1 cellular context compared by ENCODE assay signal in the genomic region with DNA sequence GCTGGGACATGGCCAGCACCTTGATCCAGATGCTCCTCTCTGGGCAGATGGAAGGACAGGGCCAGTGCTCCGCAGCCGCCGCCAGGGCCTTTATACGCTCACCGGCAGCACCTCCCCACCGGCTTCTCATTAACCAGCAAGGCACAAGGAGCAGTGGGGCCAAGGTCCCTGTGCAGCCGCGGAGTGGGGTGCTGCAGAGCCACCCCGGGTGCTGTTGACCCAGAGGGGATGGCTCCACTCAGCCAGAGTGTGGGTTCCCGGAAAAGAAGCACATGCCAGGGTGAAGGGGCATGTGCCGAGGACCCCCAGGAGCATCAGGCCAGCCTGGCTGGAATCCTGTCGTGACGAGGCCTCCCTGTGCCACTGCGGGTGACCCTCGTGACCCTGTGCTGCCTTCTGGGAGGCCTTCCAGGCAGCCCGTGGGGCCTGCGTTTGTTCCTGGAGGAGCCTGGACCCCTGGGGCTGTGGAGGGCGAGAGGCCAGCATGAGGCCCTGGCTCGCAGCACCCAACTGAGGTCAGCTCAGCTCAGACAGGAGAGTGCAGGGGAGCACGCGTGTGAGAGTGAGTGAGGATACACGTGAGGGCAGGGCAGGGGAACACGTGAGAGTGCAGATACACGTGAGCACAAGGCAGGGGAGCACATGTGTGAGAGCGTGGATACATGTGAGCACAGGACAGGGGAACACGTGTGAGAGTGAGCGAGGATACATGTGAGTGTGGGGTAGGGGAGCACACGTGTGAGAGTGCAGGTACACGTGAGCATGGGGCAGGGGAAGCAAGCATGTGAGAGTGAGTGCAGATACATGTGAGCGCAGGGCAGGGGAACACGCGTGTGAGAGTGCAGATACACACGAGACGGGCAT.
TF ChIP-seq lines count a peak whose summit lies in the region.

A gene with protein sequence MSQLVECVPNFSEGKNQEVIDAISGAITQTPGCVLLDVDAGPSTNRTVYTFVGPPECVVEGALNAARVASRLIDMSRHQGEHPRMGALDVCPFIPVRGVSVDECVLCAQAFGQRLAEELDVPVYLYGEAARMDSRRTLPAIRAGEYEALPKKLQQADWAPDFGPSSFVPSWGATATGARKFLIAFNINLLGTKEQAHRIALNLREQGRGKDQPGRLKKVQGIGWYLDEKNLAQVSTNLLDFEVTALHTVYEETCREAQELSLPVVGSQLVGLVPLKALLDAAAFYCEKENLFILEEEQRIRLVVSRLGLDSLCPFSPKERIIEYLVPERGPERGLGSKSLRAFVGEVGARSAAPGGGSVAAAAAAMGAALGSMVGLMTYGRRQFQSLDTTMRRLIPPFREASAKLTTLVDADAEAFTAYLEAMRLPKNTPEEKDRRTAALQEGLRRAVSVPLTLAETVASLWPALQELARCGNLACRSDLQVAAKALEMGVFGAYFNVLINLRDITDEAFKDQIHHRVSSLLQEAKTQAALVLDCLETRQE (minus strand): TSS at position 66 of the 864 bp plus-strand sequence. CDS start 56 bp downstream, at position 10.

TF ChIP-seq in HepG2, 621 proteins besides CTCF, POLR2A, EP300 and RAD21 (continued from another document and continues in another):
- TF ChIP-seq ZNF704 (CRISPR knock-in tag; IDR thresholded peaks at IDR 0.05; ENCODE audit: borderline replicate concordance): peak; percentile 71
- TF ChIP-seq KDM4B (CRISPR knock-in tag; IDR thresholded peaks at IDR 0.05): no peak
- no peak for TF ChIP-seq TARDBP (CRISPR knock-in tag; IDR thresholded peaks at IDR 0.05)
- TF ChIP-seq HOXA3 (CRISPR knock-in tag; IDR thresholded peaks at IDR 0.05): peak; percentile 71
- TF ChIP-seq HMG20A (CRISPR knock-in tag; IDR thresholded peaks at IDR 0.05; ENCODE audit: borderline replicate concordance): no peak
- TF ChIP-seq RFX1 (IDR thresholded peaks at IDR 0.05): no peak
- TF ChIP-seq KAT2B (IDR thresholded peaks at IDR 0.05; ENCODE audit: borderline replicate concordance, low read depth, low read length): no peak
- no peak for TF ChIP-seq ZNF460 (CRISPR knock-in tag; IDR thresholded peaks at IDR 0.05; ENCODE audit: borderline replicate concordance)
- TF ChIP-seq ZNF598 (CRISPR knock-in tag; IDR thresholded peaks at IDR 0.05; ENCODE audit: borderline replicate concordance): no peak; the same call in 1 of the 2 replicates
- TF ChIP-seq WIZ (CRISPR knock-in tag; IDR thresholded peaks at IDR 0.05): 0 out of 2 replicates have a peak, but pooled peaks have one; percentile 28
- TF ChIP-seq BRF2 (CRISPR knock-in tag; IDR thresholded peaks at IDR 0.05): 0 out of 2 replicates have a peak, but pooled peaks have one; percentile 31
- TF ChIP-seq, protein P1, sequence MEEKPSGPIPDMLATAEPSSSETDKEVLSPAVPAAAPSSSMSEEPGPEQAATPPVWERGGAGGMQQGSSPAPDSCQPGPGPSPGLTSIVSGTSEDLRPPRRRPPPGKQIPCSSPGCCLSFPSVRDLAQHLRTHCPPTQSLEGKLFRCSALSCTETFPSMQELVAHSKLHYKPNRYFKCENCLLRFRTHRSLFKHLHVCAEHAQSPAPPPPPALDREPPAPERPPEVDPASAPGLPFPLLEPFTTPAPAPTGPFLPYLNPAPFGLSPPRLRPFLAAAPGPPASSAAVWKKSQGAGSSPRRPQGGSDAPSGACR (CRISPR knock-in tag; IDR thresholded peaks at IDR 0.05): peak; percentile 61; the same call in 1 of the 2 replicates
- TF ChIP-seq CSRNP1 (CRISPR knock-in tag; IDR thresholded peaks at IDR 0.05): peak; percentile 60; the same call in 1 of the 2 replicates
- TF ChIP-seq GPN1 (CRISPR knock-in tag; IDR thresholded peaks at IDR 0.05; ENCODE audit: borderline replicate concordance): no peak
- no peak for TF ChIP-seq NCOA5 (CRISPR knock-in tag; IDR thresholded peaks at IDR 0.05)
- TF ChIP-seq ZNF576 (CRISPR knock-in tag; IDR thresholded peaks at IDR 0.05): no peak
- no peak; the same call in 1 of the 2 replicates for TF ChIP-seq HDAC2 (CRISPR knock-in tag; IDR thresholded peaks at IDR 0.05)
- TF ChIP-seq HNRNPK (IDR thresholded peaks at IDR 0.05; ENCODE audit: low read depth, low read length, poor library complexity, severe bottlenecking): no peak
- no peak for TF ChIP-seq ZNF124 (CRISPR knock-in tag; IDR thresholded peaks at IDR 0.05)
- no peak for TF ChIP-seq MLXIP (CRISPR knock-in tag; IDR thresholded peaks at IDR 0.05; ENCODE audit: borderline replicate concordance)
- TF ChIP-seq ZNF703 (CRISPR knock-in tag; IDR thresholded peaks at IDR 0.05; ENCODE audit: borderline replicate concordance): 0 out of 2 replicates have a peak, but pooled peaks have one; percentile 26
- TF ChIP-seq FOXA1 (IDR thresholded peaks at IDR 0.05): no peak
- peak; percentile 62 for TF ChIP-seq FOXA1 (CRISPR knock-in tag; IDR thresholded peaks at IDR 0.05)
- TF ChIP-seq ZNF225 (CRISPR knock-in tag; IDR thresholded peaks at IDR 0.05): no peak
- TF ChIP-seq TCF12 (IDR thresholded peaks at IDR 0.05): no peak
- no peak for TF ChIP-seq TCF12 (CRISPR knock-in tag; IDR thresholded peaks at IDR 0.05)
- TF ChIP-seq ZNF121 (CRISPR knock-in tag; IDR thresholded peaks at IDR 0.05): peak; percentile 9; the same call in 1 of the 2 replicates
- TF ChIP-seq ZNF451 (CRISPR knock-in tag; IDR thresholded peaks at IDR 0.05): peak; percentile 63; the same call in 1 of the 2 replicates
- TF ChIP-seq ZNF44 (CRISPR knock-in tag; IDR thresholded peaks at IDR 0.05): no peak; the same call in 1 of the 2 replicates
- TF ChIP-seq, protein P2, sequence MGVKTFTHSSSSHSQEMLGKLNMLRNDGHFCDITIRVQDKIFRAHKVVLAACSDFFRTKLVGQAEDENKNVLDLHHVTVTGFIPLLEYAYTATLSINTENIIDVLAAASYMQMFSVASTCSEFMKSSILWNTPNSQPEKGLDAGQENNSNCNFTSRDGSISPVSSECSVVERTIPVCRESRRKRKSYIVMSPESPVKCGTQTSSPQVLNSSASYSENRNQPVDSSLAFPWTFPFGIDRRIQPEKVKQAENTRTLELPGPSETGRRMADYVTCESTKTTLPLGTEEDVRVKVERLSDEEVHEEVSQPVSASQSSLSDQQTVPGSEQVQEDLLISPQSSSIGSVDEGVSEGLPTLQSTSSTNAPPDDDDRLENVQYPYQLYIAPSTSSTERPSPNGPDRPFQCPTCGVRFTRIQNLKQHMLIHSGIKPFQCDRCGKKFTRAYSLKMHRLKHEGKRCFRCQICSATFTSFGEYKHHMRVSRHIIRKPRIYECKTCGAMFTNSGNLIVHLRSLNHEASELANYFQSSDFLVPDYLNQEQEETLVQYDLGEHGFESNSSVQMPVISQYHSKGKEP (CRISPR knock-in tag; IDR thresholded peaks at IDR 0.05): no peak
- TF ChIP-seq ZMAT3 (CRISPR knock-in tag; conservative IDR thresholded peaks at IDR 0.05): no peak
- TF ChIP-seq, protein P3, sequence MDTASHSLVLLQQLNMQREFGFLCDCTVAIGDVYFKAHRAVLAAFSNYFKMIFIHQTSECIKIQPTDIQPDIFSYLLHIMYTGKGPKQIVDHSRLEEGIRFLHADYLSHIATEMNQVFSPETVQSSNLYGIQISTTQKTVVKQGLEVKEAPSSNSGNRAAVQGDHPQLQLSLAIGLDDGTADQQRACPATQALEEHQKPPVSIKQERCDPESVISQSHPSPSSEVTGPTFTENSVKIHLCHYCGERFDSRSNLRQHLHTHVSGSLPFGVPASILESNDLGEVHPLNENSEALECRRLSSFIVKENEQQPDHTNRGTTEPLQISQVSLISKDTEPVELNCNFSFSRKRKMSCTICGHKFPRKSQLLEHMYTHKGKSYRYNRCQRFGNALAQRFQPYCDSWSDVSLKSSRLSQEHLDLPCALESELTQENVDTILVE (CRISPR knock-in tag; IDR thresholded peaks at IDR 0.05): 0 out of 2 replicates have a peak, but pooled peaks have one; percentile 43
- TF ChIP-seq, protein P4, sequence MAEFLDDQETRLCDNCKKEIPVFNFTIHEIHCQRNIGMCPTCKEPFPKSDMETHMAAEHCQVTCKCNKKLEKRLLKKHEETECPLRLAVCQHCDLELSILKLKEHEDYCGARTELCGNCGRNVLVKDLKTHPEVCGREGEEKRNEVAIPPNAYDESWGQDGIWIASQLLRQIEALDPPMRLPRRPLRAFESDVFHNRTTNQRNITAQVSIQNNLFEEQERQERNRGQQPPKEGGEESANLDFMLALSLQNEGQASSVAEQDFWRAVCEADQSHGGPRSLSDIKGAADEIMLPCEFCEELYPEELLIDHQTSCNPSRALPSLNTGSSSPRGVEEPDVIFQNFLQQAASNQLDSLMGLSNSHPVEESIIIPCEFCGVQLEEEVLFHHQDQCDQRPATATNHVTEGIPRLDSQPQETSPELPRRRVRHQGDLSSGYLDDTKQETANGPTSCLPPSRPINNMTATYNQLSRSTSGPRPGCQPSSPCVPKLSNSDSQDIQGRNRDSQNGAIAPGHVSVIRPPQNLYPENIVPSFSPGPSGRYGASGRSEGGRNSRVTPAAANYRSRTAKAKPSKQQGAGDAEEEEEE (CRISPR knock-in tag; IDR thresholded peaks at IDR 0.05; ENCODE audit: borderline replicate concordance): 0 out of 2 replicates have a peak, but pooled peaks have one; percentile 8
- peak; percentile 18; the same call in 1 of the 2 replicates for TF ChIP-seq FOXA3 (CRISPR knock-in tag; IDR thresholded peaks at IDR 0.05)
- TF ChIP-seq, protein P5, sequence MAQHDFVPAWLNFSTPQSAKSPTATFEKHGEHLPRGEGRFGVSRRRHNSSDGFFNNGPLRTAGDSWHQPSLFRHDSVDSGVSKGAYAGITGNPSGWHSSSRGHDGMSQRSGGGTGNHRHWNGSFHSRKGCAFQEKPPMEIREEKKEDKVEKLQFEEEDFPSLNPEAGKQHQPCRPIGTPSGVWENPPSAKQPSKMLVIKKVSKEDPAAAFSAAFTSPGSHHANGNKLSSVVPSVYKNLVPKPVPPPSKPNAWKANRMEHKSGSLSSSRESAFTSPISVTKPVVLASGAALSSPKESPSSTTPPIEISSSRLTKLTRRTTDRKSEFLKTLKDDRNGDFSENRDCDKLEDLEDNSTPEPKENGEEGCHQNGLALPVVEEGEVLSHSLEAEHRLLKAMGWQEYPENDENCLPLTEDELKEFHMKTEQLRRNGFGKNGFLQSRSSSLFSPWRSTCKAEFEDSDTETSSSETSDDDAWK (CRISPR knock-in tag; IDR thresholded peaks at IDR 0.05): no peak
- TF ChIP-seq CC2D1A (CRISPR knock-in tag; IDR thresholded peaks at IDR 0.05): 0 out of 2 replicates have a peak, but pooled peaks have one; percentile 6
- TF ChIP-seq ZBTB37 (CRISPR knock-in tag; IDR thresholded peaks at IDR 0.05): no peak
